1 cellular context compared by ENCODE assay signal in genomic region chr19:5827342-5827890, GRCh38.
TF ChIP-seq lines count a peak whose summit lies in the region.

No MANE protein-coding gene starts in this region.

TF ChIP-seq in HepG2, 621 proteins besides CTCF, POLR2A, EP300 and RAD21 (continued from another document):
- TF ChIP-seq, protein P1, sequence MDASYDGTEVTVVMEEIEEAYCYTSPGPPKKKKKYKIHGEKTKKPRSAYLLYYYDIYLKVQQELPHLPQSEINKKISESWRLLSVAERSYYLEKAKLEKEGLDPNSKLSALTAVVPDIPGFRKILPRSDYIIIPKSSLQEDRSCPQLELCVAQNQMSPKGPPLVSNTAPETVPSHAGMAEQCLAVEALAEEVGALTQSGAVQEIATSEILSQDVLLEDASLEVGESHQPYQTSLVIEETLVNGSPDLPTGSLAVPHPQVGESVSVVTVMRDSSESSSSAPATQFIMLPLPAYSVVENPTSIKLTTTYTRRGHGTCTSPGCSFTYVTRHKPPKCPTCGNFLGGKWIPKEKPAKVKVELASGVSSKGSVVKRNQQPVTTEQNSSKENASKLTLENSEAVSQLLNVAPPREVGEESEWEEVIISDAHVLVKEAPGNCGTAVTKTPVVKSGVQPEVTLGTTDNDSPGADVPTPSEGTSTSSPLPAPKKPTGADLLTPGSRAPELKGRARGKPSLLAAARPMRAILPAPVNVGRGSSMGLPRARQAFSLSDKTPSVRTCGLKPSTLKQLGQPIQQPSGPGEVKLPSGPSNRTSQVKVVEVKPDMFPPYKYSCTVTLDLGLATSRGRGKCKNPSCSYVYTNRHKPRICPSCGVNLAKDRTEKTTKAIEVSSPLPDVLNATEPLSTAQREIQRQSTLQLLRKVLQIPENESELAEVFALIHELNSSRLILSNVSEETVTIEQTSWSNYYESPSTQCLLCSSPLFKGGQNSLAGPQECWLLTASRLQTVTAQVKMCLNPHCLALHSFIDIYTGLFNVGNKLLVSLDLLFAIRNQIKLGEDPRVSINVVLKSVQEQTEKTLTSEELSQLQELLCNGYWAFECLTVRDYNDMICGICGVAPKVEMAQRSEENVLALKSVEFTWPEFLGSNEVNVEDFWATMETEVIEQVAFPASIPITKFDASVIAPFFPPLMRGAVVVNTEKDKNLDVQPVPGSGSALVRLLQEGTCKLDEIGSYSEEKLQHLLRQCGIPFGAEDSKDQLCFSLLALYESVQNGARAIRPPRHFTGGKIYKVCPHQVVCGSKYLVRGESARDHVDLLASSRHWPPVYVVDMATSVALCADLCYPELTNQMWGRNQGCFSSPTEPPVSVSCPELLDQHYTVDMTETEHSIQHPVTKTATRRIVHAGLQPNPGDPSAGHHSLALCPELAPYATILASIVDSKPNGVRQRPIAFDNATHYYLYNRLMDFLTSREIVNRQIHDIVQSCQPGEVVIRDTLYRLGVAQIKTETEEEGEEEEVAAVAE (CRISPR knock-in tag; IDR thresholded peaks at IDR 0.05; ENCODE audit: borderline replicate concordance), result no peak
- TF ChIP-seq, protein P2, sequence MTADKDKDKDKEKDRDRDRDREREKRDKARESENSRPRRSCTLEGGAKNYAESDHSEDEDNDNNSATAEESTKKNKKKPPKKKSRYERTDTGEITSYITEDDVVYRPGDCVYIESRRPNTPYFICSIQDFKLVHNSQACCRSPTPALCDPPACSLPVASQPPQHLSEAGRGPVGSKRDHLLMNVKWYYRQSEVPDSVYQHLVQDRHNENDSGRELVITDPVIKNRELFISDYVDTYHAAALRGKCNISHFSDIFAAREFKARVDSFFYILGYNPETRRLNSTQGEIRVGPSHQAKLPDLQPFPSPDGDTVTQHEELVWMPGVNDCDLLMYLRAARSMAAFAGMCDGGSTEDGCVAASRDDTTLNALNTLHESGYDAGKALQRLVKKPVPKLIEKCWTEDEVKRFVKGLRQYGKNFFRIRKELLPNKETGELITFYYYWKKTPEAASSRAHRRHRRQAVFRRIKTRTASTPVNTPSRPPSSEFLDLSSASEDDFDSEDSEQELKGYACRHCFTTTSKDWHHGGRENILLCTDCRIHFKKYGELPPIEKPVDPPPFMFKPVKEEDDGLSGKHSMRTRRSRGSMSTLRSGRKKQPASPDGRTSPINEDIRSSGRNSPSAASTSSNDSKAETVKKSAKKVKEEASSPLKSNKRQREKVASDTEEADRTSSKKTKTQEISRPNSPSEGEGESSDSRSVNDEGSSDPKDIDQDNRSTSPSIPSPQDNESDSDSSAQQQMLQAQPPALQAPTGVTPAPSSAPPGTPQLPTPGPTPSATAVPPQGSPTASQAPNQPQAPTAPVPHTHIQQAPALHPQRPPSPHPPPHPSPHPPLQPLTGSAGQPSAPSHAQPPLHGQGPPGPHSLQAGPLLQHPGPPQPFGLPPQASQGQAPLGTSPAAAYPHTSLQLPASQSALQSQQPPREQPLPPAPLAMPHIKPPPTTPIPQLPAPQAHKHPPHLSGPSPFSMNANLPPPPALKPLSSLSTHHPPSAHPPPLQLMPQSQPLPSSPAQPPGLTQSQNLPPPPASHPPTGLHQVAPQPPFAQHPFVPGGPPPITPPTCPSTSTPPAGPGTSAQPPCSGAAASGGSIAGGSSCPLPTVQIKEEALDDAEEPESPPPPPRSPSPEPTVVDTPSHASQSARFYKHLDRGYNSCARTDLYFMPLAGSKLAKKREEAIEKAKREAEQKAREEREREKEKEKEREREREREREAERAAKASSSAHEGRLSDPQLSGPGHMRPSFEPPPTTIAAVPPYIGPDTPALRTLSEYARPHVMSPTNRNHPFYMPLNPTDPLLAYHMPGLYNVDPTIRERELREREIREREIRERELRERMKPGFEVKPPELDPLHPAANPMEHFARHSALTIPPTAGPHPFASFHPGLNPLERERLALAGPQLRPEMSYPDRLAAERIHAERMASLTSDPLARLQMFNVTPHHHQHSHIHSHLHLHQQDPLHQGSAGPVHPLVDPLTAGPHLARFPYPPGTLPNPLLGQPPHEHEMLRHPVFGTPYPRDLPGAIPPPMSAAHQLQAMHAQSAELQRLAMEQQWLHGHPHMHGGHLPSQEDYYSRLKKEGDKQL (CRISPR knock-in tag; IDR thresholded peaks at IDR 0.05; ENCODE audit: low read depth), result no peak
- TF ChIP-seq ZBTB25 (CRISPR knock-in tag; IDR thresholded peaks at IDR 0.05), result no peak
- TF ChIP-seq ZBTB3 (CRISPR knock-in tag; IDR thresholded peaks at IDR 0.05; ENCODE audit: borderline replicate concordance, low read depth), result no peak
- TF ChIP-seq ZNF546 (CRISPR knock-in tag; conservative IDR thresholded peaks at IDR 0.05), result no peak
- no peak for TF ChIP-seq ZNF263 (CRISPR knock-in tag; IDR thresholded peaks at IDR 0.05)
- TF ChIP-seq, protein P3, sequence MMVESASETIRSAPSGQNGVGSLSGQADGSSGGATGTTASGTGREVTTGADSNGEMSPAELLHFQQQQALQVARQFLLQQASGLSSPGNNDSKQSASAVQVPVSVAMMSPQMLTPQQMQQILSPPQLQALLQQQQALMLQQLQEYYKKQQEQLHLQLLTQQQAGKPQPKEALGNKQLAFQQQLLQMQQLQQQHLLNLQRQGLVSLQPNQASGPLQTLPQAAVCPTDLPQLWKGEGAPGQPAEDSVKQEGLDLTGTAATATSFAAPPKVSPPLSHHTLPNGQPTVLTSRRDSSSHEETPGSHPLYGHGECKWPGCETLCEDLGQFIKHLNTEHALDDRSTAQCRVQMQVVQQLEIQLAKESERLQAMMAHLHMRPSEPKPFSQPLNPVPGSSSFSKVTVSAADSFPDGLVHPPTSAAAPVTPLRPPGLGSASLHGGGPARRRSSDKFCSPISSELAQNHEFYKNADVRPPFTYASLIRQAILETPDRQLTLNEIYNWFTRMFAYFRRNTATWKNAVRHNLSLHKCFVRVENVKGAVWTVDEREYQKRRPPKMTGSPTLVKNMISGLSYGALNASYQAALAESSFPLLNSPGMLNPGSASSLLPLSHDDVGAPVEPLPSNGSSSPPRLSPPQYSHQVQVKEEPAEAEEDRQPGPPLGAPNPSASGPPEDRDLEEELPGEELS (CRISPR knock-in tag; IDR thresholded peaks at IDR 0.05), result no peak
- TF ChIP-seq, protein P4, sequence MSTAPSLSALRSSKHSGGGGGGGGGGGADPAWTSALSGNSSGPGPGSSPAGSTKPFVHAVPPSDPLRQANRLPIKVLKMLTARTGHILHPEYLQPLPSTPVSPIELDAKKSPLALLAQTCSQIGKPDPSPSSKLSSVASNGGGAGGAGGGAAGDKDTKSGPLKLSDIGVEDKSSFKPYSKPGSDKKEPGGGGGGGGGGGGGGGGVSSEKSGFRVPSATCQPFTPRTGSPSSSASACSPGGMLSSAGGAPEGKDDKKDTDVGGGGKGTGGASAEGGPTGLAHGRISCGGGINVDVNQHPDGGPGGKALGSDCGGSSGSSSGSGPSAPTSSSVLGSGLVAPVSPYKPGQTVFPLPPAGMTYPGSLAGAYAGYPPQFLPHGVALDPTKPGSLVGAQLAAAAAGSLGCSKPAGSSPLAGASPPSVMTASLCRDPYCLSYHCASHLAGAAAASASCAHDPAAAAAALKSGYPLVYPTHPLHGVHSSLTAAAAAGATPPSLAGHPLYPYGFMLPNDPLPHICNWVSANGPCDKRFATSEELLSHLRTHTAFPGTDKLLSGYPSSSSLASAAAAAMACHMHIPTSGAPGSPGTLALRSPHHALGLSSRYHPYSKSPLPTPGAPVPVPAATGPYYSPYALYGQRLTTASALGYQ (CRISPR knock-in tag; IDR thresholded peaks at IDR 0.05), result no peak
- no peak for TF ChIP-seq CBX2 (IDR thresholded peaks at IDR 0.05; ENCODE audit: low read depth, low read length)
- TF ChIP-seq CBX2 (CRISPR knock-in tag; IDR thresholded peaks at IDR 0.05; ENCODE audit: low read depth), result no peak
- no peak for TF ChIP-seq BRD4 (CRISPR knock-in tag; IDR thresholded peaks at IDR 0.05)
- no peak for TF ChIP-seq SMAD3 (CRISPR knock-in tag; IDR thresholded peaks at IDR 0.05)
- no peak for TF ChIP-seq SETDB1 (CRISPR knock-in tag; IDR thresholded peaks at IDR 0.05; ENCODE audit: borderline replicate concordance)
- 0 out of 2 replicates have a peak, but pooled peaks have one; percentile 15 for TF ChIP-seq MAZ (IDR thresholded peaks at IDR 0.05; ENCODE audit: borderline replicate concordance, low read depth, low read length)
- TF ChIP-seq MAZ (CRISPR knock-in tag; IDR thresholded peaks at IDR 0.05; ENCODE audit: low read depth), result no peak
- TF ChIP-seq ZKSCAN1 (IDR thresholded peaks at IDR 0.05; ENCODE audit: low read length), result no peak
- no peak for TF ChIP-seq ZNF510 (CRISPR knock-in tag; IDR thresholded peaks at IDR 0.05; ENCODE audit: low read depth)
- TF ChIP-seq, protein P5, sequence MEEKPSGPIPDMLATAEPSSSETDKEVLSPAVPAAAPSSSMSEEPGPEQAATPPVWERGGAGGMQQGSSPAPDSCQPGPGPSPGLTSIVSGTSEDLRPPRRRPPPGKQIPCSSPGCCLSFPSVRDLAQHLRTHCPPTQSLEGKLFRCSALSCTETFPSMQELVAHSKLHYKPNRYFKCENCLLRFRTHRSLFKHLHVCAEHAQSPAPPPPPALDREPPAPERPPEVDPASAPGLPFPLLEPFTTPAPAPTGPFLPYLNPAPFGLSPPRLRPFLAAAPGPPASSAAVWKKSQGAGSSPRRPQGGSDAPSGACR (CRISPR knock-in tag; IDR thresholded peaks at IDR 0.05), result 0 out of 2 replicates have a peak, but pooled peaks have one; percentile 10
- TF ChIP-seq MED13 (CRISPR knock-in tag; IDR thresholded peaks at IDR 0.05), result 0 out of 2 replicates have a peak, but pooled peaks have one; percentile 14
- TF ChIP-seq MXI1 (IDR thresholded peaks at IDR 0.05; ENCODE audit: borderline replicate concordance, low read depth, low read length), result no peak
- no peak for TF ChIP-seq IKZF1 (IDR thresholded peaks at IDR 0.05)
- TF ChIP-seq MLX (CRISPR knock-in tag; IDR thresholded peaks at IDR 0.05), result no peak
- TF ChIP-seq FOSL2 (CRISPR knock-in tag; IDR thresholded peaks at IDR 0.05), result no peak
- no peak for TF ChIP-seq CBFB (CRISPR knock-in tag; IDR thresholded peaks at IDR 0.05)
- TF ChIP-seq GATA4 (IDR thresholded peaks at IDR 0.05; ENCODE audit: borderline replicate concordance, low read depth), result no peak
- TF ChIP-seq, protein P6, sequence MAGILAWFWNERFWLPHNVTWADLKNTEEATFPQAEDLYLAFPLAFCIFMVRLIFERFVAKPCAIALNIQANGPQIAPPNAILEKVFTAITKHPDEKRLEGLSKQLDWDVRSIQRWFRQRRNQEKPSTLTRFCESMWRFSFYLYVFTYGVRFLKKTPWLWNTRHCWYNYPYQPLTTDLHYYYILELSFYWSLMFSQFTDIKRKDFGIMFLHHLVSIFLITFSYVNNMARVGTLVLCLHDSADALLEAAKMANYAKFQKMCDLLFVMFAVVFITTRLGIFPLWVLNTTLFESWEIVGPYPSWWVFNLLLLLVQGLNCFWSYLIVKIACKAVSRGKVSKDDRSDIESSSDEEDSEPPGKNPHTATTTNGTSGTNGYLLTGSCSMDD (CRISPR knock-in tag; IDR thresholded peaks at IDR 0.05), result no peak
- no peak for TF ChIP-seq ZNF644 (CRISPR knock-in tag; IDR thresholded peaks at IDR 0.05; ENCODE audit: low read depth)
- TF ChIP-seq ZNF264 (CRISPR knock-in tag; IDR thresholded peaks at IDR 0.05), result no peak
- TF ChIP-seq PHF20 (CRISPR knock-in tag; IDR thresholded peaks at IDR 0.05), result no peak
- TF ChIP-seq ZMYM3 (CRISPR knock-in tag; IDR thresholded peaks at IDR 0.05), result no peak; the same call in 1 of the 2 replicates
- TF ChIP-seq ZNF598 (CRISPR knock-in tag; IDR thresholded peaks at IDR 0.05; ENCODE audit: borderline replicate concordance), result 0 out of 2 replicates have a peak, but pooled peaks have one; percentile 9
- TF ChIP-seq, protein P7, sequence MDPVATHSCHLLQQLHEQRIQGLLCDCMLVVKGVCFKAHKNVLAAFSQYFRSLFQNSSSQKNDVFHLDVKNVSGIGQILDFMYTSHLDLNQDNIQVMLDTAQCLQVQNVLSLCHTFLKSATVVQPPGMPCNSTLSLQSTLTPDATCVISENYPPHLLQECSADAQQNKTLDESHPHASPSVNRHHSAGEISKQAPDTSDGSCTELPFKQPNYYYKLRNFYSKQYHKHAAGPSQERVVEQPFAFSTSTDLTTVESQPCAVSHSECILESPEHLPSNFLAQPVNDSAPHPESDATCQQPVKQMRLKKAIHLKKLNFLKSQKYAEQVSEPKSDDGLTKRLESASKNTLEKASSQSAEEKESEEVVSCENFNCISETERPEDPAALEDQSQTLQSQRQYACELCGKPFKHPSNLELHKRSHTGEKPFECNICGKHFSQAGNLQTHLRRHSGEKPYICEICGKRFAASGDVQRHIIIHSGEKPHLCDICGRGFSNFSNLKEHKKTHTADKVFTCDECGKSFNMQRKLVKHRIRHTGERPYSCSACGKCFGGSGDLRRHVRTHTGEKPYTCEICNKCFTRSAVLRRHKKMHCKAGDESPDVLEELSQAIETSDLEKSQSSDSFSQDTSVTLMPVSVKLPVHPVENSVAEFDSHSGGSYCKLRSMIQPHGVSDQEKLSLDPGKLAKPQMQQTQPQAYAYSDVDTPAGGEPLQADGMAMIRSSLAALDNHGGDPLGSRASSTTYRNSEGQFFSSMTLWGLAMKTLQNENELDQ (CRISPR knock-in tag; IDR thresholded peaks at IDR 0.05; ENCODE audit: borderline replicate concordance), result no peak
- no peak for TF ChIP-seq ZNF232 (CRISPR knock-in tag; IDR thresholded peaks at IDR 0.05; ENCODE audit: borderline replicate concordance)
- TF ChIP-seq EED (CRISPR knock-in tag; IDR thresholded peaks at IDR 0.05), result no peak
- no peak for TF ChIP-seq MZF1 (CRISPR knock-in tag; IDR thresholded peaks at IDR 0.05; ENCODE audit: borderline replicate concordance)
- no peak for TF ChIP-seq ZNF672 (CRISPR knock-in tag; IDR thresholded peaks at IDR 0.05)
- TF ChIP-seq ZNF891 (CRISPR knock-in tag; IDR thresholded peaks at IDR 0.05), result no peak
- no peak for TF ChIP-seq ZNF580 (CRISPR knock-in tag; IDR thresholded peaks at IDR 0.05; ENCODE audit: borderline replicate concordance, low read depth)
